In the genomic region with DNA sequence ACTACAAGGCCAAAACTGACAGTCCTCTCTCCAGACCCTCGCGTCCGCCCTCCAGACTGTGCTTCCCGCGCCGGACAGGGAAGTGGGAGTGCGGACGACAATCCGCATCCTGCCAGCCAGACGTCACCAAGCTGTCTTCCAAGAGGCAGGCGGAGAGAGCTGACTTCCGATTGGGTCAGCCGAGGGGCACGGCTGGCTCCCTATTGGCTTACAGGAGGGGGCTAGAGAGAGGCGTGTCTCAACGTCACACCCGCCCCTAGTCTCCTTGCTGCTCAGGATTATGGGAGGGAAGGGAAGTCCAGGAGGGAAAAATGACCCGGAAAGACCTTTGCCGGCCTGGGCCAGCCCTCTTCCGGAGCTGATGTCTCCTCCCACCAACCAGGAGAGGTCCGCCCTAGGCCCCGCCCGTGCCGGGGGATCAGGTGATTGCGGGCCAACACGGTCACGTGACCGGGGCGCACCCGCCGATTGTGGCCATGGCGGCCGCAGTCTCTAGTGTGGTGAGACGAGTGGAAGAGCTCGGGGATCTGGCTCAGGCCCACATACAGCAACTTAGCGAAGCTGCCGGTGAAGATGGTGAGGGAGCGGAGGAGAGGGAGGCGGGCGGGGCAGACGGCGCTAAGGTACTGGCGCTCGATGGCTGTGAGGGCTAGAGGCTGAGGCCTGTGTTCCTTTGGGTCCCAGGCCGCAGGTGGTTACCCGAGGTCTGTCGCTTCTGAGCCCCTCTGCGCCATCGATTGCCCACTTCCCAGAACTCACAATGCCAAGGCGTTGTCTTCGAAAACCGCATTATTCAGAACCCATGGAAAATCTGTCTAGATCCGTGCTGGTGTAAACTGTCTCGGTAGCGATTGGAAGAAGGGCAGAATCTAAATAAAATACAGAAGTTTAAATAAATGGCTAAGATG, we compare ENCODE assay signal across 8 cellular contexts. TPM values are rescaled to one million over a fixed set of nuclear protein-coding genes. Genes with fewer than 3 reads are reported as not detected.
DNase-seq lines count a peak whose midpoint lies in the region; ATAC-seq lines count a peak whose summit lies in the region.

A gene with protein sequence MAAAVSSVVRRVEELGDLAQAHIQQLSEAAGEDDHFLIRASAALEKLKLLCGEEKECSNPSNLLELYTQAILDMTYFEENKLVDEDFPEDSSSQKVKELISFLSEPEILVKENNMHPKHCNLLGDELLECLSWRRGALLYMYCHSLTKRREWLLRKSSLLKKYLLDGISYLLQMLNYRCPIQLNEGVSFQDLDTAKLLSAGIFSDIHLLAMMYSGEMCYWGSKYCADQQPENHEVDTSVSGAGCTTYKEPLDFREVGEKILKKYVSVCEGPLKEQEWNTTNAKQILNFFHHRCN (plus strand): TSS at position 453 of the 908 bp plus-strand sequence. CDS start 24 bp downstream, at position 477.

- DNase-seq in DMS 273 treated with DMSO at 0.1 percent for 48 hours (lab: John Stamatoyannopoulos, UW) (peak; percentile 99), OCI-M2 (lab: John Stamatoyannopoulos, UW; ENCODE audit: unreplicated experiment) (peak; percentile 63), activated T-cell treated with anti-CD3 and anti-CD28 coated beads for 4 hours (peak; percentile 93), epidermal melanocyte (ENCODE audit: insufficient read length, low spot score) (peak; percentile 85), middle frontal gyrus (ENCODE audit: extremely low spot score, low spot score) (peak; percentile 97)
- peak; percentile 97 to 98 for DNase-seq in stimulated activated CD8-positive, alpha-beta memory T cell treated with anti-CD3 and anti-CD28 coated beads, Interleukin-2, amount 100 ng/mL, for 48 hours (ENCODE audit: low read depth in 2 of 2)

- peaks cover 12 to 31% (median 17%) of the 10 kb centered on the region in 3 donors for H3K4me1 Mint-ChIP-seq in IgD-negative memory B cell

- H3K36me3 Mint-ChIP-seq in IgD-negative memory B cell, result peaks cover 1% of the 10 kb centered on the region

- no peaks in the 10 kb centered on the region for H3K9me3 Mint-ChIP-seq in IgD-negative memory B cell

- H3K27ac Mint-ChIP-seq in IgD-negative memory B cell, result peak within 1 kb of the TSS; percentile 98 to 99 (median 99)

- peak within 1 kb of the TSS; percentile 95 to 100 (median 96) for H3K4me3 Mint-ChIP-seq in IgD-negative memory B cell

- H3K27me3 Mint-ChIP-seq in IgD-negative memory B cell, result no peaks in the 10 kb centered on the region

- ATAC-seq in GM21529 (IDR thresholded peaks at IDR 0.05; ENCODE audit: unreplicated experiment), result peak; percentile 99

RNA-seq across cellular contexts. Expression of the gene that starts here (rescaled TPM):
- polyA plus RNA-seq in IgD-negative memory B cell, result 10.6 TPM

Comparison
In these comparisons a context has a peak if more than half of its experiments do, and no peak if none do; other contexts are left out.
1. Peak in every context shown above with its lines: DNase-seq and ATAC-seq.